Comparison of ENCODE assay signal across 1 cellular context in the genomic region with DNA sequence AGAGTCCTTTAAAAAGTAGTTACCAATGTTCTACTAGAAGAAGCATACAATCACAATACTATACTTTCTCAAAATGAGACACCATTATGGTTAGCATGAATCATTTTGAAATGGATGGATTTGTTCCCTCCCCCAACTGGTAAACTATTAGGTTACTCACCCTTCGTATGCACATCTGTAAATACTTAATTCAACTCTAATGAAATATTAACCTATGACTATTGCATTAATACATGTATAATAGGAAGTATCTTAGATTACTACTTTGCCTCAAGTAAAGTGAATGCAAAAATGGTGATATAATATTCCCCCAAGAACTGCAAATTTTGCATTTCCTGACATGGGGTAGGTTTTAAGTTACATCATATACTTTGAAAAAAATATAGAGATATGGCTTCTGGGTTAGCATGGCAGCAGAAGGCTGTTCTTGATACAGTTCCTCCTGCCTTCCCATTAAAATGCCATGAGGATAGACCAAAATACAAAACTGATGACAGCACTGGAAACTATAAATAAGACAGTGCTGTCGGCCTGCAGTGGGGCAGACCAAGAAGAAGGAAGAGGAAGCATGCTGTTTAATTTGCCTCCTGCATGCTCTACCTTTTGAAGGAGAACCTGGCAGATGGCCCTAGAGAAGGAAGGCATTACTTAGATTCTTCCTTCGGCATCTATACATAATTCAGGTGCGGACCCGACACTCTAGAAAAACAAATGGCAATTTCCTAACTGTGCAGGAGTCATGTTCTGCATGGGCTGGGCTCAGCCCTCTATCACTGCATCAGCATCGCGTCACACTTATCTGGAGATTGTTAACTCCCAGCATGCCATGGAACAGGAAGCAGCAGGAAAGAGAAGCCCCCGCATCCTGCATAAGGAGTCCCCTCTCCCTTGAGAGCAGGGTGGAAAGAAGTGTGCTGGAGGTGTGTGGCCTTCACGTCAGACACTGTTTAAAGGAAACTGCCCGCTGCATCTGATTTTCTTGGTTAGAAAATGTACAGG.
TF ChIP-seq lines count a peak whose summit lies in the region.

No MANE protein-coding gene starts in this region.

TF ChIP-seq in GM23338, 12 proteins besides CTCF, POLR2A, EP300 and RAD21:
- TF ChIP-seq JUNB (IDR thresholded peaks at IDR 0.05; ENCODE audit: unreplicated experiment) (no peak), STAT1 (IDR thresholded peaks at IDR 0.05; ENCODE audit: unreplicated experiment) (no peak), POLR2AphosphoS5 (IDR thresholded peaks at IDR 0.05; ENCODE audit: low read depth) (no peak)
